8 cellular contexts compared by ENCODE assay signal in the genomic region with DNA sequence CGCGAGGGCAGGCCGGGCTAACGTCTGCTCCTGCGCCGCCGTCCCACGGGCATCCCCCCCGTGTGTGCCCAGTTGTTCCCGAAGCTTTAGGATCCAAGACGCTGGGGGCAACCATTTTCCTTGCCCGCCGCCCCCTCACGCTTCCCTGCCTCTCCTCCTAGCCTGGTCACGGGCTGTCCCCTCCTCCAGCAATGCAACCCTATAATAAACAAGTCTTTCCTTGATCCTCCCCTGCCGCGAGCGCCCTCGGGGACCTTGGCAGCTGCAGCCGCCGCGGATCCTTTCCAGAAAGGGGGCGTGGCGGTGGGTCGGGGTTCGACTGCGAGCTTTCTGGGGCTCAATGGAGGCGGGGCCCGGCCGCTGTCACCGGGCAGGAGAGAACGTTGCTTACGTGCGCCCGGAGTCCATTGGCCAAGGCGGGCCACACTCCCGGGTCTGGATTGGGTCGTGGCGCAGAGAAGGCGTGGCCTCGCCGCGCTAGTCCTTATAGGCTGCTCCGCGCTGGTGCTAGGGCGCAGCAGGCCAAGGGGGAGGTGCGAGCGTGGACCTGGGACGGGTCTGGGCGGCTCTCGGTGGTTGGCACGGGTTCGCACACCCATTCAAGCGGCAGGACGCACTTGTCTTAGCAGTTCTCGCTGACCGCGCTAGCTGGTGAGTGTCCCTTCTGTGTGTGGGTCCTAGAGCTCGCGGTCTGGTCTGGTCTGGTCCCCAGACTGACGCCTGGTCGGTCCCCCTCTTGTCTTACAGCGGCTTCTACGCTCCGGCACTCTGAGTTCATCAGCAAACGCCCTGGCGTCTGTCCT. TPM values are rescaled to one million over a fixed set of nuclear protein-coding genes. Genes with fewer than 3 reads are reported as not detected.
DNase-seq lines count a peak whose midpoint lies in the region; ATAC-seq, FAIRE-seq and TF ChIP-seq lines count a peak whose summit lies in the region.

Gene DDIT4, plus strand, starts transcription at position 515 of the 803 bp plus-strand sequence. CDS start 293 bp downstream, outside the sequence.

- POLR2A ChIA-PET in T-cell (lab: Charles Lee) = interaction anchor here (0.6 to 3.6 kb wide), 9 partner anchors 13 to 183 kb away, joined by 3 to 18 read pairs (median 4); no protein-coding TSS in a partner anchor

- H3K27me3 Mint-ChIP-seq in T-cell = no peaks in the 10 kb centered on the region
- H3K27me3 Mint-ChIP-seq in type B pancreatic cell = no peaks in the 10 kb centered on the region

- DNase-seq in GM12891 (ENCODE audit: insufficient read length, low spot score) = peak; percentile 99
- DNase-seq in NCI-H1436 treated with DMSO at 0.1 percent for 48 hours (lab: John Stamatoyannopoulos, UW) = peak; percentile 93
- DNase-seq in T-cell = peak; percentile 88 to 99 (median 98)
- DNase-seq in cardiac septum (ENCODE audit: low spot score) = peak; percentile 100
- DNase-seq in pons (ENCODE audit: low spot score) = peak; percentile 98
- peak; percentile 98 for DNase-seq in type B pancreatic cell (ENCODE audit: extremely low spot score, unreplicated experiment)

- TF ChIP-seq CTCF in type B pancreatic cell (conservative IDR thresholded peaks at IDR 0.05) = no peak

- TF ChIP-seq POLR2A in GM12891 (IDR thresholded peaks at IDR 0.05; ENCODE audit: low read depth, low read length) = peak; percentile 100

- WGBS in adipose tissue, 3 donors = 0 to 1% (median 0%) methylated on average over 61 to 67 of the region's 67 CpGs

- intact Hi-C loops in cardiac septum (cut with DNase I) = loop anchor here (1.0 to 5.0 kb wide), 4 partner anchors 25 to 57 kb away; partner anchors contain the start of genes ANAPC16 and ASCC1

- H3K27ac Mint-ChIP-seq in T-cell (peak within 1 kb of the TSS; percentile 93), type B pancreatic cell (peak within 1 kb of the TSS; percentile 93)

- CTCF ChIA-PET in T-cell (lab: Charles Lee) = interaction anchor here in 1 of 2 donors (0.6 to 3.8 kb wide), 8 partner anchors 13 to 225 kb away, joined by 3 to 26 read pairs (median 8); no protein-coding TSS in a partner anchor

- FAIRE-seq in GM12891 (lab: Jason Lieb, UNC) = peak; percentile 97

- H3K4me1 Mint-ChIP-seq in T-cell (peaks cover 45 to 58% (median 50%) of the 10 kb centered on the region in 3 donors), type B pancreatic cell (ENCODE audit: unreplicated experiment) (peaks cover 51% of the 10 kb centered on the region)

- H3K36me3 Mint-ChIP-seq in T-cell = peaks cover 11% of the 10 kb centered on the region
- peaks cover 13% of the 10 kb centered on the region for H3K36me3 Mint-ChIP-seq in type B pancreatic cell

- ATAC-seq in HG02840 (IDR thresholded peaks at IDR 0.05; ENCODE audit: low FRiP score, unreplicated experiment) = peak; percentile 83
- ATAC-seq in T-cell (replicated peaks in 1 of 4) = peak; percentile 89 to 95 (median 93)

- H3K27ac ChIP-seq in adipose tissue (ENCODE audit: low read depth, low read length) = peak within 1 kb of the TSS; percentile 59

- H3K4me3 Mint-ChIP-seq in T-cell = peak within 1 kb of the TSS; percentile 92 to 99 (median 92)
- H3K4me3 Mint-ChIP-seq in type B pancreatic cell = peak within 1 kb of the TSS; percentile 96

- H3K9me3 Mint-ChIP-seq in T-cell (no peaks in the 10 kb centered on the region), type B pancreatic cell (no peaks in the 10 kb centered on the region)

TF ChIP-seq in GM12891, 5 proteins besides CTCF, POLR2A, EP300 and RAD21:
- TF ChIP-seq POU2F2 (IDR thresholded peaks at IDR 0.05; ENCODE audit: low read depth, low read length) = peak; percentile 97
- TF ChIP-seq TAF1 (IDR thresholded peaks at IDR 0.05; ENCODE audit: low read depth, low read length) = peak; percentile 94
- TF ChIP-seq POLR2AphosphoS5 (IDR thresholded peaks at IDR 0.05; ENCODE audit: low read depth, low read length) = peak; percentile 100
- peak; percentile 8 for TF ChIP-seq PAX5 (IDR thresholded peaks at IDR 0.05; ENCODE audit: insufficient read depth, low read length, severe bottlenecking)
- no peak for TF ChIP-seq SPI1 (IDR thresholded peaks at IDR 0.05; ENCODE audit: low read depth, low read length)

RNA-seq across cellular contexts. Expression of gene DDIT4, which starts in this region (rescaled TPM):
- 93.2 TPM for polyA plus RNA-seq in GM12891 (2012; ENCODE audit: low read depth, missing spikeins)
- total RNA-seq in T-cell (100 to 1,000 TPM in 2 of 5 donors, 10 to 100 TPM in 3; 39.9 to 326 (median 52.1) TPM), cardiac septum (22.6 TPM), type B pancreatic cell (ENCODE audit: low replicate concordance) (95.9 and 130 TPM in 2 replicates)
- polyA plus RNA-seq in adipose tissue = 1,000 to 10,000 TPM in 1 of 3 donors, 100 to 1,000 TPM in 2; 103 to 1,196 (median 199) TPM

Comparison
In these comparisons a context has a peak if more than half of its experiments do, and no peak if none do; other contexts are left out.
1. Peak in every context shown above with its lines: DNase-seq, ATAC-seq and H3K27ac ChIP-seq.